Comparison of ENCODE assay signal across 13 cellular contexts in the genomic region with DNA sequence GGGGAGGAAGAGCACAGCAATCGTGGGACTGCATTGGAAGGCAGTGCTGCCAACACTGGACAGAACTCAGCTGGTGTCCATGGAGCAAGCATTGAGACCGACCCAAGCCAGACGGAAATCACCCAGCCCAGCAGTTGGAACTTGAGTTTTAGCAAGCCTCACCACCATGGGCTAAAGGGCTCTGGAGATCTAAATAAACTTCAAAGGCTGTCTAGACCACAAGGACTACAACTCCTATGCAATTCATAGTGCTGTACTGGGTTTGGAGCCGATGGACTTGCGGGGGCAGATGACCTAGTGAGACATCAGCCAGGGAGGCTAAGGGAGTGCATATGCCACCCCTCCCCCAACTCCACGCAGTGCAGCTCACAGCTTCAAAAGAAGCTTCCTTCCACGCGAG.
"Had no signal": no experiment of that assay in that cellular context is flagged by ENCODE, and none has a peak within 500 bp of the region (broad histone marks: within the 10 kb centered on the region; RNA-seq: fewer than 3 reads in every experiment).

No MANE protein-coding gene starts in this region.

- H3K27ac ChIP-seq: dorsolateral prefrontal cortex, esophagus squamous epithelium, heart left ventricle, stomach, uterus had no signal

- H3K27ac Mint-ChIP-seq: activated B cell treated with CpG ODN at 0.5 μM for 24 hours; activated naive CD8-positive, alpha-beta T cell; nephron had no signal

- H3K9me3 Mint-ChIP-seq: activated B cell treated with CpG ODN at 0.5 μM for 24 hours, nephron had no signal

- H3K27me3 Mint-ChIP-seq: activated B cell treated with CpG ODN at 0.5 μM for 24 hours; activated naive CD8-positive, alpha-beta T cell had no signal

- H3K9me3 ChIP-seq: esophagus squamous epithelium, heart left ventricle, stomach, uterus had no signal

- H3K4me3 Mint-ChIP-seq: activated B cell treated with CpG ODN at 0.5 μM for 24 hours; activated naive CD8-positive, alpha-beta T cell; nephron had no signal

- H3K4me1 ChIP-seq: esophagus squamous epithelium, stomach, uterus had no signal

- ATAC-seq: left lobe of liver had no signal

- DNase-seq: activated B cell treated with CpG ODN at 0.5 μM for 24 hours; activated effector memory CD4-positive, alpha-beta T cell treated with Interleukin-2 at 50 U/mL for 16 hours; dorsolateral prefrontal cortex; esophagus squamous epithelium; heart left ventricle; islet precursor cell; stimulated activated CD4-positive, alpha-beta T cell treated with anti-CD3 and anti-CD28 coated beads, Interleukin-2, amount 100 ng/mL, for 48 hours; stomach; T-helper 2 cell; uterus had no signal

- H3K4me3 ChIP-seq: dorsolateral prefrontal cortex, esophagus squamous epithelium, heart left ventricle, stomach, uterus had no signal

- H3K36me3 ChIP-seq: esophagus squamous epithelium, heart left ventricle, stomach, uterus had no signal

- H3K27me3 ChIP-seq: dorsolateral prefrontal cortex, esophagus squamous epithelium, heart left ventricle, stomach, uterus had no signal
